Comparison of ENCODE assay signal across 8 cellular contexts in genomic region chr9:16773617-16774016, GRCh38.
"Had no signal": no experiment of that assay in that cellular context is flagged by ENCODE, and none has a peak within 500 bp of the region (broad histone marks: within the 10 kb centered on the region; RNA-seq: fewer than 3 reads in every experiment).

No MANE protein-coding gene starts in this region.

- FAIRE-seq: G401.6, GM12878, GM12891, GM12892, GM18507, GM19239 had no signal

- H3K4me3 ChIP-seq: GM12878 had no signal

- ATAC-seq: GM12878 had no signal

- DNase-seq: GDM1, GF-D8 had no signal
